Comparison of ENCODE assay signal across 9 cellular contexts in the genomic region with DNA sequence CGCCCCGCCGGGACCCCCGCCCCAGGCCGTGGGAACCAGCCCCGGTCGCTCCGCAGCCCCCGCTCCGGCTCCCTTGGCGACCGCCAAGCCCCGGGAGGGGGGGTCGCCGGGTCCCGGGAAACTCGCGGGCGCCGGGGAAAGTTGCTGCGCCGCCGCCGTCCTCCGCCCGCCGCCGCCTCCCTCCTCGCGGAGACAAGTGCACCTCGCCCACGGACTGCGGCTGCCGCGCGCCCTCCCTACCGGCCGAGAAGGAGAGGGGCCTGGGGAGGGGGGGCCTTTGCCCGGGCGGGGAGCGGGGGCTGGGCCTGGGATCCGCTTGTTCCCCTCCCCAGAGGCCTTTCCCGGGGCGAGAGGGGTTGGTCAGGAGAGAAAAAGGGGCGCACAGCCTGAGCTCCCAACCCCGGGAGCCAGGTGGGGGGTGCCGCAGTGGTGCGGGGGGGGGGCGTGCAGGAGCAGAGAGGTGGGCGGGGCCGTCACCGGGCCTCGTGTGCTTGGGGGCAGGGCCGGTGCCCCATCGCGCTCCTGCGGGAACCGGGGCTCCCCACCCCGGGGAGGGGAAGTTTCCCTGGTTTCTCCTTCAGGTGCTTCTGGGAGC. TPM values are rescaled to one million over a fixed set of nuclear protein-coding genes. Genes with fewer than 3 reads are reported as not detected.
DNase-seq lines count a peak whose midpoint lies in the region; ATAC-seq, FAIRE-seq and TF ChIP-seq lines count a peak whose summit lies in the region.
"Had no signal": no experiment of that assay in that cellular context is flagged by ENCODE, and none has a peak within 500 bp of the region (broad histone marks: within the 10 kb centered on the region; RNA-seq: fewer than 3 reads in every experiment).

No MANE protein-coding gene starts in this region.

- H3K27me3 ChIP-seq in thymus (ENCODE audit: control insufficient read depth, insufficient read depth), result peaks cover 28% of the 10 kb centered on the region

- H3K4me1 ChIP-seq in kidney (ENCODE audit: control insufficient read depth in 1 of 2, insufficient read depth in 1 of 2, low read depth in 1 of 2, low read length in 2 of 2), result peaks cover 8 to 24% of the 10 kb centered on the region in 2 donors
- peaks cover 9% of the 10 kb centered on the region for H3K4me1 ChIP-seq in thymus (ENCODE audit: control insufficient read depth, insufficient read depth, low read length)

- H3K9me3 ChIP-seq in kidney (ENCODE audit: control insufficient read depth in 1 of 2, low read length in 2 of 2), result no peaks in the 10 kb centered on the region
- no peaks in the 10 kb centered on the region for H3K9me3 ChIP-seq in thymus (ENCODE audit: control insufficient read depth)

- TF ChIP-seq CTCF in kidney (IDR thresholded peaks at IDR 0.05; ENCODE audit: borderline replicate concordance, extremely low read depth, insufficient read depth), result no peak

- peak; percentile 11 for ATAC-seq in HG03175 (IDR thresholded peaks at IDR 0.05; ENCODE audit: unreplicated experiment)

- H3K36me3 ChIP-seq in kidney (ENCODE audit: control insufficient read depth in 1 of 2, insufficient read depth in 2 of 2, low read length in 2 of 2), result no peaks in the 10 kb centered on the region
- no peaks in the 10 kb centered on the region for H3K36me3 ChIP-seq in thymus (ENCODE audit: control insufficient read depth, insufficient read depth)

- intact Hi-C loops in kidney (cut with DNase I), result no loop called here

- DNase-seq in stimulated activated CD4-positive, alpha-beta T cell treated with anti-CD3 and anti-CD28 coated beads, Interleukin-12 subunit alpha, Interleukin-12 subunit beta, amount 100 ng/mL, for 4 hours, result peak; percentile 47
- no peak for DNase-seq in stimulated activated CD4-positive, alpha-beta T cell treated with anti-CD3 and anti-CD28 coated beads, Interleukin-15, amount 100 ng/mL, for 24 hours
- peak; percentile 58 for DNase-seq in activated naive CD4-positive, alpha-beta T cell treated with anti-CD3 and anti-CD28 coated beads, Interleukin-2, amount 50 U/mL, for 16 hours
- no peak for DNase-seq in kidney
- DNase-seq in KBM-7, result no peak
- no peak for DNase-seq in inferior parietal cortex (ENCODE audit: extremely low spot score)

- FAIRE-seq in kidney (lab: Jason Lieb, UNC), result no peak
- FAIRE-seq: endometrium had no signal

- under 1% methylated on average over 59 of the region's 59 CpGs for WGBS in thymus

- H3K4me3 ChIP-seq in kidney (ENCODE audit: low read length in 2 of 2) (peak overlapping the region in 1 of 2 donors; percentile 59), thymus (ENCODE audit: low read length) (peak overlapping the region; percentile 90)

- H3K27ac ChIP-seq in kidney (ENCODE audit: low read depth in 2 of 2, low read length in 2 of 2), result peak overlapping the region; percentile 63 to 72
- peak overlapping the region; percentile 26 for H3K27ac ChIP-seq in thymus (ENCODE audit: low read depth)

- in situ Hi-C loops in KBM-7 (cut with MboI; ENCODE audit: low pct_unique_long_range_greater_than_20kb, low sequenced_read_pairs), result no loop called here

- H3K9ac ChIP-seq in kidney (ENCODE audit: low read length in 2 of 2), result no peak overlapping the region

RNA-seq across cellular contexts. Expression of gene AGRN, which starts 0.6 kb away (rescaled TPM):
- 261 TPM for total RNA-seq in kidney
- polyA plus RNA-seq in kidney (ENCODE audit: insufficient read depth, low read depth, low replicate concordance), result 78.5 TPM
- polyA plus RNA-seq in thymus, result 19.2 TPM

RNA-seq across cellular contexts. Expression of gene ISG15, which starts 7.2 kb away (rescaled TPM):
- total RNA-seq in kidney, result 23.9 TPM
- polyA plus RNA-seq in kidney (ENCODE audit: insufficient read depth, low read depth, low replicate concordance), result 65.9 TPM
- polyA plus RNA-seq in thymus, result 285 TPM

RNA-seq across cellular contexts. Expression of gene HES4, which starts 20.6 kb away (rescaled TPM):
- total RNA-seq in kidney, result 32.0 TPM
- polyA plus RNA-seq in kidney (ENCODE audit: insufficient read depth, low read depth, low replicate concordance) (15.8 TPM), thymus (15.5 TPM)

RNA-seq across cellular contexts. Expression of gene PERM1, which starts 38.6 kb away (rescaled TPM):
- total RNA-seq in kidney, result 0.25 TPM
- 0.86 TPM for polyA plus RNA-seq in kidney (ENCODE audit: insufficient read depth, low read depth, low replicate concordance)
- 0.59 TPM for polyA plus RNA-seq in thymus

RNA-seq across cellular contexts. Expression of gene RNF223, which starts 53.6 kb away (rescaled TPM):
- total RNA-seq in kidney, result 2.3 TPM
- polyA plus RNA-seq in kidney (ENCODE audit: insufficient read depth, low read depth, low replicate concordance) (0.28 TPM), thymus (0.37 TPM)

Comparison
In these comparisons a context has a peak if more than half of its experiments do, and no peak if none do; other contexts are left out.
1. DNase-seq: peak in stimulated activated CD4-positive, alpha-beta T cell treated with anti-CD3 and anti-CD28 coated beads, Interleukin-12 subunit alpha, Interleukin-12 subunit beta, amount 100 ng/mL, for 4 hours (single experiment) and activated naive CD4-positive, alpha-beta T cell treated with anti-CD3 and anti-CD28 coated beads, Interleukin-2, amount 50 U/mL, for 16 hours (single experiment); none in stimulated activated CD4-positive, alpha-beta T cell treated with anti-CD3 and anti-CD28 coated beads, Interleukin-15, amount 100 ng/mL, for 24 hours (single experiment), kidney (single experiment), KBM-7 (single experiment) and inferior parietal cortex (single experiment).